17 cellular contexts compared by ENCODE assay signal in the genomic region with DNA sequence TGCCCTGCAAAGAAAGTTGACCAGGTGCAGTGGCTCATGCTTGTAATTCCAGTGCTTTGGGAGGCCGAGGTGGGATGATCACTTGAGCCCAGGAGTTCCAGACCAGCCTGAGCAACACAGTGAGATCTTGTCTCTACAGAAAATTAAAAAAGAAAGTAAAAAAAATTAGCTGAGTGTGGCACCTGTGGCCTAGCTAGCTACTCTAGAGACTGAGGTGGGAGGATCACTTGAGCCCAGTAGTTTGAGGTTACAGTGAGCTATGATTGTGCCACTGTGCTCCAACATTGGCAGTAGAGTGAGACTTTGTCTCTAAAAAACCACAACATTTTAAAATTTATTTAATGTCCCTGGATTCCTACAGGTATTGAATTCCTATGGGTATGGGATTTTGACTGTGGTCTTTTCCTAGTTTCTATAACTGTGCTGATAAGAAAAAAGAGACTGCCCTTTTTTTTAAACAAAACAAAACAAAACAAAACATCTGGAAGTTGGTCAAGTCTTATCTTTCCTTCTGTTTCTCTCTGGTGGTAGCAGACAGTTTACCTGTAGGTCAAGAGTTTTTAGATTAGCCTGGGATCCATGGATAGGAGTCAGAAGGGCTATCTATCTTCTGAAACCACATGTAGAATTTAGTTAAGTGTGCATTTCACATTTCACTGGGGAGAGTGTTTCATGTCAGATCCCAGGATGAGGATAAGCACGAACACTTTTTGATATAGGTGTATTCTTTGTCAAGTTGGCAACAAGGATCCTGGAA. TPM values are rescaled to one million over a fixed set of nuclear protein-coding genes. Genes with fewer than 3 reads are reported as not detected.
DNase-seq lines count a peak whose midpoint lies in the region; ATAC-seq and TF ChIP-seq lines count a peak whose summit lies in the region.
"Had no signal": no experiment of that assay in that cellular context is flagged by ENCODE, and none has a peak within 500 bp of the region (broad histone marks: within the 10 kb centered on the region; RNA-seq: fewer than 3 reads in every experiment).

No MANE protein-coding gene starts in this region.

- no peaks in the 10 kb centered on the region for H3K27me3 Mint-ChIP-seq in activated T-cell treated with anti-CD3 and anti-CD28 coated beads, Interleukin-2, amount 50 U/mL, for 72 hours (ENCODE audit: low read depth)
- H3K27me3 Mint-ChIP-seq in mesothelial cell of epicardium (ENCODE audit: low read depth), result no peaks in the 10 kb centered on the region

- H3K4me3 Mint-ChIP-seq in activated T-cell treated with anti-CD3 and anti-CD28 coated beads, Interleukin-2, amount 50 U/mL, for 72 hours, result no peak overlapping the region
- H3K4me3 Mint-ChIP-seq in mesothelial cell of epicardium, result no peak overlapping the region
- H3K4me3 Mint-ChIP-seq: activated T-cell treated with anti-CD3 and anti-CD28 coated beads, Interleukin-2, amount 50 U/mL, for 4 hours; naive thymus-derived CD8-positive, alpha-beta T cell had no signal

- peaks cover 57% of the 10 kb centered on the region for H3K4me1 Mint-ChIP-seq in activated T-cell treated with anti-CD3 and anti-CD28 coated beads, Interleukin-2, amount 50 U/mL, for 72 hours (ENCODE audit: low read depth)
- peaks cover 18% of the 10 kb centered on the region for H3K4me1 Mint-ChIP-seq in mesothelial cell of epicardium

- no peak for DNase-seq in activated T-cell treated with anti-CD3 and anti-CD28 coated beads, Interleukin-2, amount 50 U/mL, for 72 hours
- no peak for DNase-seq in activated T-cell treated with anti-CD3 and anti-CD28 coated beads, Interleukin-2, amount 50 U/mL, for 48 hours
- DNase-seq in mesothelial cell of epicardium (ENCODE audit: low spot score in 2 of 2, unreplicated experiment in 2 of 2) (no peak), HCEC 1CT (no peak), iPS-NIHi11 (ENCODE audit: low spot score) (no peak), NCI-H82 treated with DMSO at 0.1 percent for 48 hours (lab: John Stamatoyannopoulos, UW; ENCODE audit: unreplicated experiment) (no peak)
- DNase-seq: activated T-cell treated with anti-CD3 and anti-CD28 coated beads, Interleukin-2, amount 50 U/mL, for 4 hours; aorta; cortex of kidney; naive thymus-derived CD8-positive, alpha-beta T cell; NCI-H1436 treated with DMSO at 0.1 percent for 48 hours; NCI-H446; PC-9 had no signal

- H3K9me3 Mint-ChIP-seq in activated T-cell treated with anti-CD3 and anti-CD28 coated beads, Interleukin-2, amount 50 U/mL, for 72 hours, result no peaks in the 10 kb centered on the region
- H3K9me3 Mint-ChIP-seq in mesothelial cell of epicardium, result peaks cover 7% of the 10 kb centered on the region
- H3K9me3 Mint-ChIP-seq: activated T-cell treated with anti-CD3 and anti-CD28 coated beads, Interleukin-2, amount 50 U/mL, for 4 hours had no signal

- ATAC-seq in activated T-cell treated with anti-CD3 and anti-CD28 coated beads, Interleukin-2, amount 50 U/mL, for 72 hours (replicated peaks in 1 of 2), result peak; percentile 41 to 58
- peak; percentile 55 for ATAC-seq in GM21723 (IDR thresholded peaks at IDR 0.05; ENCODE audit: unreplicated experiment)
- ATAC-seq in HG03378 (IDR thresholded peaks at IDR 0.05; ENCODE audit: unreplicated experiment), result peak; percentile 40
- ATAC-seq: activated T-cell treated with anti-CD3 and anti-CD28 coated beads, Interleukin-2, amount 50 U/mL, for 4 hours; HepG2; left lobe of liver; naive thymus-derived CD8-positive, alpha-beta T cell had no signal

- no peak for TF ChIP-seq CTCF in mesothelial cell of epicardium (IDR thresholded peaks at IDR 0.05; ENCODE audit: unreplicated experiment)

- no peak overlapping the region for H3K27ac Mint-ChIP-seq in activated T-cell treated with anti-CD3 and anti-CD28 coated beads, Interleukin-2, amount 50 U/mL, for 72 hours
- peak overlapping the region; percentile 24 for H3K27ac Mint-ChIP-seq in mesothelial cell of epicardium
- H3K27ac Mint-ChIP-seq: naive thymus-derived CD8-positive, alpha-beta T cell had no signal

- peaks cover 0 to 6% of the 10 kb centered on the region in 2 donors for H3K36me3 Mint-ChIP-seq in activated T-cell treated with anti-CD3 and anti-CD28 coated beads, Interleukin-2, amount 50 U/mL, for 72 hours (ENCODE audit: insufficient read depth in 2 of 2)
- H3K36me3 Mint-ChIP-seq in mesothelial cell of epicardium, result peaks cover 11% of the 10 kb centered on the region

RNA-seq across cellular contexts. Expression of a gene that starts 18.8 kb away (rescaled TPM):
- total RNA-seq in activated T-cell treated with anti-CD3 and anti-CD28 coated beads, Interleukin-2, amount 50 U/mL, for 72 hours, result 10 to 100 TPM; 39.8 to 47.3 TPM
- total RNA-seq in mesothelial cell of epicardium, result 37.5 to 44.5 TPM (median 40.9 TPM) in 3 replicates
